Comparison of ENCODE assay signal across 8 cellular contexts in genomic region chr6:13615802-13616140, GRCh38. TPM values are rescaled to one million over a fixed set of nuclear protein-coding genes. Genes with fewer than 3 reads are reported as not detected.
DNase-seq lines count a peak whose midpoint lies in the region; ATAC-seq and TF ChIP-seq lines count a peak whose summit lies in the region.

No MANE protein-coding gene starts in this region.

- under 1% methylated on average over 14 of the region's 14 CpGs for WGBS in liver

- POLR2A ChIA-PET in activated B cell treated with CpG ODN at 0.5 μM for 24 hours (lab: Charles Lee): interaction anchor here (0.6 to 5.6 kb wide), 27 partner anchors 9 to 483 kb away, joined by 3 to 84 read pairs (median 7); partner anchors contain the start of genes GFOD1, MCUR1, RANBP9 and SIRT5

- CTCF ChIA-PET in activated B cell treated with CpG ODN at 0.5 μM for 24 hours (lab: Charles Lee): interaction anchor here (0.7 to 2.7 kb wide), 19 partner anchors 9 to 420 kb away, joined by 3 to 23 read pairs (median 4); partner anchors contain the start of genes GFOD1, MCUR1, RANBP9 and SIRT5

- intact Hi-C loops in activated B cell treated with CpG ODN at 0.5 μM for 24 hours (cut with micrococcal nuclease): loop anchor here (1.0 to 5.0 kb wide), 12 partner anchors 41 to 1632 kb away; partner anchors contain the start of genes GFOD1, JARID2, MCUR1 and SIRT5

- TF ChIP-seq POLR2A in GM18505 (IDR thresholded peaks at IDR 0.05; ENCODE audit: borderline replicate concordance, extremely low read depth, insufficient read depth, insufficient read length): no peak

- H3K9ac ChIP-seq in liver (ENCODE audit: low read depth in 1 of 2, low read length in 2 of 2): peak overlapping the region; percentile 83 to 85

- ATAC-seq in GM18505 (IDR thresholded peaks at IDR 0.05; ENCODE audit: unreplicated experiment) (peak; percentile 28), activated B cell treated with CpG ODN at 0.5 μM for 24 hours (ENCODE audit: low read depth) (peak; percentile 11), HG02588 (IDR thresholded peaks at IDR 0.05; ENCODE audit: unreplicated experiment) (no peak)

- H3K4me3 Mint-ChIP-seq in activated B cell treated with CpG ODN at 0.5 μM for 24 hours: peak overlapping the region; percentile 98

- peaks cover 55% of the 10 kb centered on the region for H3K36me3 Mint-ChIP-seq in activated B cell treated with CpG ODN at 0.5 μM for 24 hours (ENCODE audit: low read depth)

- peak overlapping the region; percentile 94 for H3K27ac Mint-ChIP-seq in activated B cell treated with CpG ODN at 0.5 μM for 24 hours

- TF ChIP-seq RAD21 in liver (IDR thresholded peaks at IDR 0.05): no peak

- H3K4me1 Mint-ChIP-seq in activated B cell treated with CpG ODN at 0.5 μM for 24 hours: peaks cover 43% of the 10 kb centered on the region

- TF ChIP-seq CTCF in activated B cell treated with CpG ODN at 0.5 μM for 24 hours (IDR thresholded peaks at IDR 0.05) (no peak), choroid plexus epithelial cell (conservative IDR thresholded peaks at IDR 0.05; ENCODE audit: low read depth, low read length) (no peak), liver (IDR thresholded peaks at IDR 0.05; ENCODE audit: low read depth, low read length, missing input control) (no peak)

- DNase-seq in activated B cell treated with CpG ODN at 0.5 μM for 24 hours: peak; percentile 31
- no peak for DNase-seq in choroid plexus epithelial cell (ENCODE audit: low read depth)
- peak in 2 of 3 experiments; percentile 23 to 27 for DNase-seq in stimulated activated CD4-positive, alpha-beta T cell treated with anti-CD3 and anti-CD28 coated beads, TNF-alpha, amount 100 ng/mL, for 4 hours (ENCODE audit: low read depth in 3 of 3)
- DNase-seq in NCI-H1092 (lab: John Stamatoyannopoulos, UW): no peak

- peak overlapping the region; percentile 94 for H3K4me3 ChIP-seq in choroid plexus epithelial cell (ENCODE audit: low read depth, low read length)
- H3K4me3 ChIP-seq in liver (ENCODE audit: low read depth in 1 of 3, low read length in 3 of 3): peak overlapping the region; percentile 74 to 92 (median 88)

- H3K27me3 Mint-ChIP-seq in activated B cell treated with CpG ODN at 0.5 μM for 24 hours: no peaks in the 10 kb centered on the region

- H3K36me3 ChIP-seq in KOPT-K1 (ENCODE audit: insufficient read depth, low read length): peaks cover 42% of the 10 kb centered on the region
- peaks cover 1 to 28% (median 26%) of the 10 kb centered on the region in 4 donors for H3K36me3 ChIP-seq in liver (ENCODE audit: control insufficient read depth in 4 of 4, insufficient read depth in 3 of 4, low read depth in 1 of 4, low read length in 3 of 4)

- no peaks in the 10 kb centered on the region for H3K27me3 ChIP-seq in liver (ENCODE audit: control insufficient read depth in 4 of 4, insufficient read depth in 4 of 4, low read length in 3 of 4)

- peaks cover 0 to 23% (median 13%) of the 10 kb centered on the region in 4 donors for H3K4me1 ChIP-seq in liver (ENCODE audit: control insufficient read depth in 4 of 4, insufficient read depth in 4 of 4, low read length in 3 of 4)

- H3K9me3 ChIP-seq in KOPT-K1 (ENCODE audit: insufficient read depth, low read length, poor library complexity, severe bottlenecking) (no peaks in the 10 kb centered on the region), liver (ENCODE audit: control insufficient read depth in 4 of 4, low read length in 3 of 4) (no peaks in the 10 kb centered on the region)

- no peaks in the 10 kb centered on the region for H3K9me3 Mint-ChIP-seq in activated B cell treated with CpG ODN at 0.5 μM for 24 hours

- H3K27ac ChIP-seq in KOPT-K1 (ENCODE audit: low read depth, low read length, poor library complexity, severe bottlenecking) (peak overlapping the region; percentile 81), liver (ENCODE audit: low read depth in 1 of 2, low read length in 2 of 2) (peak overlapping the region; percentile 62 to 86)

TF ChIP-seq in liver, 16 proteins besides CTCF, POLR2A, EP300 and RAD21:
- TF ChIP-seq HNF4A (conservative IDR thresholded peaks at IDR 0.05) (no peak), MAX (IDR thresholded peaks at IDR 0.05) (no peak), EGR1 (IDR thresholded peaks at IDR 0.05; ENCODE audit: low read depth in 2 of 2) (no peak), TAF1 (conservative IDR thresholded peaks at IDR 0.05) (no peak), NR2F2 (IDR thresholded peaks at IDR 0.05) (no peak), SP1 (IDR thresholded peaks at IDR 0.05) (no peak), ATF3 (IDR thresholded peaks at IDR 0.05) (no peak), RXRA (IDR thresholded peaks at IDR 0.05) (no peak), FOXA2 (IDR thresholded peaks at IDR 0.05) (no peak), GABPA (IDR thresholded peaks at IDR 0.05 in 1 of 2, conservative IDR thresholded peaks at IDR 0.05 in 1 of 2) (no peak), JUND (IDR thresholded peaks at IDR 0.05) (no peak), ZBTB33 (IDR thresholded peaks at IDR 0.05) (no peak), REST (IDR thresholded peaks at IDR 0.05) (no peak), HNF4G (IDR thresholded peaks at IDR 0.05) (no peak), YY1 (IDR thresholded peaks at IDR 0.05) (no peak), FOXA1 (IDR thresholded peaks at IDR 0.05) (no peak)

RNA-seq across cellular contexts. Expression of gene NOL7, which starts 0.6 kb away (rescaled TPM):
- total RNA-seq in activated B cell treated with CpG ODN at 0.5 μM for 24 hours (67.5 and 74.4 TPM in 2 replicates), liver (10 to 100 TPM; 25.6 to 43.0 TPM)
- polyA plus RNA-seq in liver: 10 to 100 TPM; 27.1 to 34.9 TPM

RNA-seq across cellular contexts. Expression of gene SIRT5, which starts 41.4 kb away (rescaled TPM):
- total RNA-seq in activated B cell treated with CpG ODN at 0.5 μM for 24 hours (9.7 and 12.4 TPM in 2 replicates), liver (10 to 100 TPM in 1 of 2 donors, 1 to 10 TPM in 1; 9.6 to 12.6 TPM)
- polyA plus RNA-seq in liver: 1 to 10 TPM; 7.5 to 8.1 TPM

Comparison
In these comparisons a context has a peak if more than half of its experiments do, and no peak if none do; other contexts are left out.
1. DNase-seq: peak in activated B cell treated with CpG ODN at 0.5 μM for 24 hours (single experiment) and stimulated activated CD4-positive, alpha-beta T cell treated with anti-CD3 and anti-CD28 coated beads, TNF-alpha, amount 100 ng/mL, for 4 hours (2 of 3); none in choroid plexus epithelial cell (single experiment) and NCI-H1092 (single experiment).